ENCODE assay signal across 1 cellular context in the genomic region with DNA sequence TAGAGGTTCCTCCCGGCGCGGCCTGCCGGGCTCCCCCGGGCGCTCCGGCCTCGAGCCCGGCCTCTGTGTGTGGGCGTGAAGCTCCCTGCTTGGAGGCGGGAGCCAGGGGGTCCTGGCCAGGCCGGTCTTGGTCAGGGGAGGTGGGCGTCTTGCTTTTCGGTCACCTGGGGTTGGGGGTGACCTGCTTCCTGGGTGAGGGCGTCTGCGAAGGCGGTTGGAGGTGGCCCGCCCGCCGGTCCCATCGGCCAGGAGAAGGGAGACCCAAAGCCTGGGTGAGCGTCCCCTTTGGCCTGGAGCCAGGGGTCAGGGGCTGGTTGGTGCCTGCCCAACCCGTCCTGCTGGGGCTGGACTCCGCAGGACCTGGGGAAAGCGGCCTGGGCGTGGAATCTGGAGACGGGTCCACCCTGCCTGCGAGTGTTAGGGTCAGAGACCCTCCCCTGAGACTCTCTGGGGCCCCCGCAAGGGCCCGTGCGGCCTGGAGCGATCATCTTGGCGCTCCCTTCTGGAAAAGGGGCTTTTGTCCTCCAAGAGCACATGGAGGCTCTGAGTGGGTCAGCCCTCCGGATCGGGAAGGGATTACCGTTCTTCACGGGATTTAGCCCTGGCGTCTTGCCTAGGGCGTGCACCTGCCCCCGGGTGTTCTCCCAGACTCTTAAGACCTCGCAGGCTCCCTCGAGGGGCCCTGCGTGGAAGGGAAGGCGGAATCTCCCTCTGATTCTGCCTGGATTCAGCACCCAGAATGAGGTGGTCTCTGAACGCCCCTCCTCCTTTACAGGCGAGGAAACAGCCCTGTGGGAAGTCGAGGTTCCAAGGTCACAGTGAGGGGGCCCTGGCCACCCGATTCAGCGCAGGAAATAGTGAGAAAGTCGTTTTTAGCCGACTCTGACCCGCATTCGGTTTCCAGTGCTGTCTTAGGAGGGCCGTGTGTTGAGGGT.
TF ChIP-seq lines count a peak whose summit lies in the region.

No MANE protein-coding gene starts in this region.

TF ChIP-seq in WTC11, 78 proteins besides CTCF, POLR2A, EP300 and RAD21 (continued from another document):
- TF ChIP-seq HMGXB4 (CRISPR knock-in tag; IDR thresholded peaks at IDR 0.05) = 0 out of 2 replicates have a peak, but pooled peaks have one; percentile 1
- TF ChIP-seq, protein P1, sequence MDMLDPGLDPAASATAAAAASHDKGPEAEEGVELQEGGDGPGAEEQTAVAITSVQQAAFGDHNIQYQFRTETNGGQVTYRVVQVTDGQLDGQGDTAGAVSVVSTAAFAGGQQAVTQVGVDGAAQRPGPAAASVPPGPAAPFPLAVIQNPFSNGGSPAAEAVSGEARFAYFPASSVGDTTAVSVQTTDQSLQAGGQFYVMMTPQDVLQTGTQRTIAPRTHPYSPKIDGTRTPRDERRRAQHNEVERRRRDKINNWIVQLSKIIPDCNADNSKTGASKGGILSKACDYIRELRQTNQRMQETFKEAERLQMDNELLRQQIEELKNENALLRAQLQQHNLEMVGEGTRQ (CRISPR knock-in tag; IDR thresholded peaks at IDR 0.05) = no peak
- no peak for TF ChIP-seq AFF4 (CRISPR knock-in tag; IDR thresholded peaks at IDR 0.05; ENCODE audit: borderline replicate concordance)
- TF ChIP-seq JAZF1 (CRISPR knock-in tag; IDR thresholded peaks at IDR 0.05) = no peak
- no peak for TF ChIP-seq ERG (CRISPR knock-in tag; IDR thresholded peaks at IDR 0.05)
- TF ChIP-seq, protein P2, sequence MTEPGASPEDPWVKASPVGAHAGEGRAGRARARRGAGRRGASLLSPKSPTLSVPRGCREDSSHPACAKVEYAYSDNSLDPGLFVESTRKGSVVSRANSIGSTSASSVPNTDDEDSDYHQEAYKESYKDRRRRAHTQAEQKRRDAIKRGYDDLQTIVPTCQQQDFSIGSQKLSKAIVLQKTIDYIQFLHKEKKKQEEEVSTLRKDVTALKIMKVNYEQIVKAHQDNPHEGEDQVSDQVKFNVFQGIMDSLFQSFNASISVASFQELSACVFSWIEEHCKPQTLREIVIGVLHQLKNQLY (CRISPR knock-in tag; IDR thresholded peaks at IDR 0.05) = 0 out of 2 replicates have a peak, but pooled peaks have one; percentile 43
- TF ChIP-seq, protein P3, sequence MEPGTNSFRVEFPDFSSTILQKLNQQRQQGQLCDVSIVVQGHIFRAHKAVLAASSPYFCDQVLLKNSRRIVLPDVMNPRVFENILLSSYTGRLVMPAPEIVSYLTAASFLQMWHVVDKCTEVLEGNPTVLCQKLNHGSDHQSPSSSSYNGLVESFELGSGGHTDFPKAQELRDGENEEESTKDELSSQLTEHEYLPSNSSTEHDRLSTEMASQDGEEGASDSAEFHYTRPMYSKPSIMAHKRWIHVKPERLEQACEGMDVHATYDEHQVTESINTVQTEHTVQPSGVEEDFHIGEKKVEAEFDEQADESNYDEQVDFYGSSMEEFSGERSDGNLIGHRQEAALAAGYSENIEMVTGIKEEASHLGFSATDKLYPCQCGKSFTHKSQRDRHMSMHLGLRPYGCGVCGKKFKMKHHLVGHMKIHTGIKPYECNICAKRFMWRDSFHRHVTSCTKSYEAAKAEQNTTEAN (CRISPR knock-in tag; IDR thresholded peaks at IDR 0.05) = 0 out of 2 replicates have a peak, but pooled peaks have one; percentile 32
- TF ChIP-seq FOXP1 (CRISPR knock-in tag; IDR thresholded peaks at IDR 0.05; ENCODE audit: borderline replicate concordance) = 0 out of 2 replicates have a peak, but pooled peaks have one; percentile 9
